Comparison of ENCODE assay signal across 25 cellular contexts in genomic region chrX:7093305-7093704, GRCh38.
DNase-seq lines count a peak whose midpoint lies in the region; ATAC-seq lines count a peak whose summit lies in the region.
"Had no signal": no experiment of that assay in that cellular context is flagged by ENCODE, and none has a peak within 500 bp of the region (broad histone marks: within the 10 kb centered on the region; RNA-seq: fewer than 3 reads in every experiment).

No MANE protein-coding gene starts in this region.

- H3K36me3 Mint-ChIP-seq in dendritic cell treated with granulocyte-macrophage colony-stimulating factor and Interleukin-4, amounts not matched to agents 40 ng/mL and 50 ng/mL, for 4 days (ENCODE audit: low read depth): peaks cover 28% of the 10 kb centered on the region

- DNase-seq in stimulated activated naive CD8-positive, alpha-beta T cell treated with anti-CD3 and anti-CD28 coated beads, Interleukin-15, amount 100 ng/mL, for 72 hours: no peak
- no peak for DNase-seq in stimulated activated naive CD8-positive, alpha-beta T cell treated with anti-CD3 and anti-CD28 coated beads, Interleukin-15, Interleukin-2, amounts not matched to agents 100 U/mL and 50 U/mL, for 24 hours
- DNase-seq in DMS153 treated with DMSO at 0.1 percent for 48 hours (lab: John Stamatoyannopoulos, UW; ENCODE audit: unreplicated experiment): no peak
- DNase-seq in NCI-H82 treated with DMSO at 0.1 percent for 48 hours (lab: John Stamatoyannopoulos, UW; ENCODE audit: unreplicated experiment): no peak
- no peak for DNase-seq in NCI-H510A treated with DMSO at 0.1 percent for 48 hours (lab: John Stamatoyannopoulos, UW)
- no peak for DNase-seq in NCI-H526 treated with DMSO at 0.1 percent for 48 hours (lab: John Stamatoyannopoulos, UW)
- DNase-seq: C1 segment of cervical spinal cord; CD8-positive, alpha-beta memory T cell; DMS 273 treated with DMSO at 0.1 percent for 48 hours; HCEC 1CT; MV-4-11; NCI-H1105; NCI-H1436 treated with DMSO at 0.1 percent for 48 hours; NCI-H187 treated with DMSO at 0.1 percent for 48 hours; NCI-H2171 treated with DMSO at 0.1 percent for 48 hours; NCI-H345; NCI-H524; NCI-H774; NK-92 treated with Interleukin-12 subunit alpha and Interleukin-12 subunit beta, amount 100 ng/mL, for 24 hours; Right ventricle myocardium superior; RPMI8226; T-cell had no signal

- no peaks in the 10 kb centered on the region for H3K27me3 Mint-ChIP-seq in stimulated activated naive CD8-positive, alpha-beta T cell treated with anti-CD3 and anti-CD28 coated beads, Interleukin-15, amount 100 ng/mL, for 72 hours
- no peaks in the 10 kb centered on the region for H3K27me3 Mint-ChIP-seq in dendritic cell treated with granulocyte-macrophage colony-stimulating factor and Interleukin-4, amounts not matched to agents 40 ng/mL and 50 ng/mL, for 4 days
- H3K27me3 Mint-ChIP-seq: CD8-positive, alpha-beta memory T cell; T-cell had no signal

- no peak overlapping the region for H3K4me3 Mint-ChIP-seq in stimulated activated naive CD8-positive, alpha-beta T cell treated with anti-CD3 and anti-CD28 coated beads, Interleukin-15, amount 100 ng/mL, for 72 hours
- H3K4me3 Mint-ChIP-seq in dendritic cell treated with granulocyte-macrophage colony-stimulating factor and Interleukin-4, amounts not matched to agents 40 ng/mL and 50 ng/mL, for 4 days: no peak overlapping the region
- H3K4me3 Mint-ChIP-seq: CD8-positive, alpha-beta memory T cell; T-cell had no signal

- H3K27ac Mint-ChIP-seq in stimulated activated naive CD8-positive, alpha-beta T cell treated with anti-CD3 and anti-CD28 coated beads, Interleukin-15, amount 100 ng/mL, for 72 hours: peak overlapping the region; percentile 6 to 25
- H3K27ac Mint-ChIP-seq in dendritic cell treated with granulocyte-macrophage colony-stimulating factor and Interleukin-4, amounts not matched to agents 40 ng/mL and 50 ng/mL, for 4 days: peak overlapping the region; percentile 15

- no peaks in the 10 kb centered on the region for H3K9me3 Mint-ChIP-seq in stimulated activated naive CD8-positive, alpha-beta T cell treated with anti-CD3 and anti-CD28 coated beads, Interleukin-15, amount 100 ng/mL, for 72 hours
- H3K9me3 Mint-ChIP-seq in dendritic cell treated with granulocyte-macrophage colony-stimulating factor and Interleukin-4, amounts not matched to agents 40 ng/mL and 50 ng/mL, for 4 days: no peaks in the 10 kb centered on the region
- H3K9me3 Mint-ChIP-seq: CD8-positive, alpha-beta memory T cell; T-cell had no signal

- no peaks in the 10 kb centered on the region for H3K9me3 ChIP-seq in KOPT-K1 (ENCODE audit: insufficient read depth, low read length, poor library complexity, severe bottlenecking)
- H3K9me3 ChIP-seq: SJSA1 had no signal

- H3K36me3 ChIP-seq in KOPT-K1 (ENCODE audit: insufficient read depth, low read length): peaks cover 30% of the 10 kb centered on the region
- H3K36me3 ChIP-seq: SJSA1 had no signal

- intact Hi-C loops in dendritic cell treated with granulocyte-macrophage colony-stimulating factor and Interleukin-4, amounts not matched to agents 40 ng/mL and 50 ng/mL, for 4 days (cut with micrococcal nuclease): no loop called here

- H3K4me1 Mint-ChIP-seq in stimulated activated naive CD8-positive, alpha-beta T cell treated with anti-CD3 and anti-CD28 coated beads, Interleukin-15, amount 100 ng/mL, for 72 hours: peaks cover 32% of the 10 kb centered on the region
- peaks cover 34% of the 10 kb centered on the region for H3K4me1 Mint-ChIP-seq in dendritic cell treated with granulocyte-macrophage colony-stimulating factor and Interleukin-4, amounts not matched to agents 40 ng/mL and 50 ng/mL, for 4 days (ENCODE audit: low read depth)

- H3K27ac ChIP-seq in KOPT-K1 (ENCODE audit: low read depth, low read length, poor library complexity, severe bottlenecking): peak overlapping the region; percentile 43
- H3K27ac ChIP-seq: SJSA1 had no signal

- no peak for ATAC-seq in stimulated activated naive CD8-positive, alpha-beta T cell treated with anti-CD3 and anti-CD28 coated beads, Interleukin-15, amount 100 ng/mL, for 72 hours
- no peak for ATAC-seq in stimulated activated naive CD8-positive, alpha-beta T cell treated with anti-CD3 and anti-CD28 coated beads, Interleukin-15, Interleukin-2, amounts not matched to agents 100 U/mL and 50 U/mL, for 24 hours
- ATAC-seq: T-cell had no signal
